Comparison of ENCODE assay signal across 16 cellular contexts in genomic region chr14:68042591-68043210, GRCh38.
DNase-seq lines count a peak whose midpoint lies in the region; ATAC-seq, FAIRE-seq and TF ChIP-seq lines count a peak whose summit lies in the region.
"Had no signal": no experiment of that assay in that cellular context is flagged by ENCODE, and none has a peak within 500 bp of the region (broad histone marks: within the 10 kb centered on the region; RNA-seq: fewer than 3 reads in every experiment).

No MANE protein-coding gene starts in this region.

- no peaks in the 10 kb centered on the region for H3K4me1 ChIP-seq in prostate gland (replicated peaks)

- peaks cover 0 to 2% of the 10 kb centered on the region in 2 donors for H3K4me1 Mint-ChIP-seq in natural killer cell treated with Interleukin-12 subunit alpha and Interleukin-12 subunit beta and Interleukin-15 and Interleukin-18, amount 100 ng/mL, for 72 hours (ENCODE audit: low read depth in 2 of 2)
- H3K4me1 Mint-ChIP-seq: CD14-positive monocyte had no signal

- no peak for FAIRE-seq in GM19239 (lab: Jason Lieb, UNC)
- FAIRE-seq: colon had no signal

- TF ChIP-seq CTCF in epithelial cell of esophagus (IDR thresholded peaks at IDR 0.05; ENCODE audit: insufficient read depth, low read depth, low read length, missing control alignments) (no peak), prostate gland (IDR thresholded peaks at IDR 0.05) (no peak)

- H3K36me3 ChIP-seq in prostate gland, result no peaks in the 10 kb centered on the region

- DNase-seq in ELF-1 (ENCODE audit: low read depth, low spot score), result peak; percentile 58
- DNase-seq in NCI-H526 (lab: John Stamatoyannopoulos, UW), result peak; percentile 25 to 50
- peak; percentile 97 for DNase-seq in epithelial cell of esophagus (ENCODE audit: low read depth)
- peak; percentile 50 for DNase-seq in prostate gland (ENCODE audit: low spot score)
- no peak for DNase-seq in GM19239 (ENCODE audit: insufficient read length, low spot score)
- no peak for DNase-seq in DMS 273 treated with DMSO at 0.1 percent for 48 hours (lab: John Stamatoyannopoulos, UW)
- no peak for DNase-seq in natural killer cell treated with Interleukin-12 subunit alpha and Interleukin-12 subunit beta and Interleukin-15 and Interleukin-18, amount 100 ng/mL, for 72 hours (ENCODE audit: low spot score)
- DNase-seq: activated CD4-positive, alpha-beta T cell treated with anti-CD3 and anti-CD28 coated beads for 4 hours; activated effector memory CD4-positive, alpha-beta T cell treated with Interleukin-2 at 50 U/mL for 16 hours; head of caudate nucleus; midbrain; NCI-H2171 treated with DMSO at 0.1 percent for 48 hours; stimulated activated CD4-positive, alpha-beta T cell treated with anti-CD3 and anti-CD28 coated beads, Interleukin-12 subunit alpha, Interleukin-12 subunit beta, amount 100 ng/mL, for 4 hours had no signal

- no peaks in the 10 kb centered on the region for H3K9me3 Mint-ChIP-seq in natural killer cell treated with Interleukin-12 subunit alpha and Interleukin-12 subunit beta and Interleukin-15 and Interleukin-18, amount 100 ng/mL, for 72 hours

- intact Hi-C loops in prostate gland (cut with DNase I), result no loop called here

- WGBS in prostate gland, result 13% methylated on average over 2 of the region's 2 CpGs

- H3K36me3 Mint-ChIP-seq in natural killer cell treated with Interleukin-12 subunit alpha and Interleukin-12 subunit beta and Interleukin-15 and Interleukin-18, amount 100 ng/mL, for 72 hours, result no peaks in the 10 kb centered on the region
- H3K36me3 Mint-ChIP-seq: CD14-positive monocyte had no signal

- no peak for TF ChIP-seq POLR2A in prostate gland (IDR thresholded peaks at IDR 0.05)

- H3K4me3 ChIP-seq in epithelial cell of esophagus (ENCODE audit: low read length) (no peak overlapping the region), prostate gland (no peak overlapping the region)

- ATAC-seq in GM19452 (IDR thresholded peaks at IDR 0.05; ENCODE audit: unreplicated experiment), result no peak
- no peak for ATAC-seq in natural killer cell treated with Interleukin-12 subunit alpha and Interleukin-12 subunit beta and Interleukin-15 and Interleukin-18, amount 100 ng/mL, for 72 hours

- no peaks in the 10 kb centered on the region for H3K27me3 ChIP-seq in prostate gland (replicated peaks; ENCODE audit: insufficient read depth)

- no peak overlapping the region for H3K4me3 Mint-ChIP-seq in natural killer cell treated with Interleukin-12 subunit alpha and Interleukin-12 subunit beta and Interleukin-15 and Interleukin-18, amount 100 ng/mL, for 72 hours
- H3K4me3 Mint-ChIP-seq: CD14-positive monocyte had no signal

- H3K27ac Mint-ChIP-seq in natural killer cell treated with Interleukin-12 subunit alpha and Interleukin-12 subunit beta and Interleukin-15 and Interleukin-18, amount 100 ng/mL, for 72 hours, result no peak overlapping the region
- H3K27ac Mint-ChIP-seq: CD14-positive monocyte had no signal

- no peaks in the 10 kb centered on the region for H3K9me3 ChIP-seq in prostate gland

- H3K27ac ChIP-seq in prostate gland, result peak overlapping the region; percentile 26 to 34

- H3K27me3 Mint-ChIP-seq in natural killer cell treated with Interleukin-12 subunit alpha and Interleukin-12 subunit beta and Interleukin-15 and Interleukin-18, amount 100 ng/mL, for 72 hours, result peaks cover 0 to under 1% of the 10 kb centered on the region in 2 donors

Comparison
In these comparisons a context has a peak if more than half of its experiments do, and no peak if none do; other contexts are left out.
1. DNase-seq: peak in ELF-1 (single experiment), NCI-H526 (2 of 2), epithelial cell of esophagus (single experiment) and prostate gland (single experiment); none in GM19239 (single experiment), DMS 273 treated with DMSO at 0.1 percent for 48 hours (single experiment) and natural killer cell treated with Interleukin-12 subunit alpha and Interleukin-12 subunit beta and Interleukin-15 and Interleukin-18, amount 100 ng/mL, for 72 hours (single experiment).